13 cellular contexts compared by ENCODE assay signal in genomic region chr14:95679995-95680735, GRCh38. TPM values are rescaled to one million over a fixed set of nuclear protein-coding genes. Genes with fewer than 3 reads are reported as not detected.
DNase-seq lines count a peak whose midpoint lies in the region; ATAC-seq, FAIRE-seq and TF ChIP-seq lines count a peak whose summit lies in the region.
"Had no signal": no experiment of that assay in that cellular context is flagged by ENCODE, and none has a peak within 500 bp of the region (broad histone marks: within the 10 kb centered on the region; RNA-seq: fewer than 3 reads in every experiment).

No MANE protein-coding gene starts in this region.

- no peaks in the 10 kb centered on the region for H3K9me2 ChIP-seq in SU-DHL-6 (replicated peaks; ENCODE audit: insufficient read depth, low read length)

- H3K9me3 ChIP-seq in SU-DHL-6 (ENCODE audit: insufficient read depth, low read length) (no peaks in the 10 kb centered on the region), pancreas (no peaks in the 10 kb centered on the region)

- DNase-seq in GM12865 (ENCODE audit: low read depth) (peak; percentile 45), LNCaP clone FGC (ENCODE audit: low read depth) (no peak), pancreas (peak in 2 of 6 donors; percentile 27 to 36), COLO829 (ENCODE audit: low spot score) (no peak), caudate nucleus (lab: John Stamatoyannopoulos, UW) (no peak), DMS114 treated with DMSO at 0.1 percent for 48 hours (lab: John Stamatoyannopoulos, UW; ENCODE audit: unreplicated experiment) (no peak)
- DNase-seq: aorta, immature natural killer cell, MV-4-11 had no signal

- H3K27ac ChIP-seq in SU-DHL-6 (ENCODE audit: low read depth, low read length) (peak overlapping the region; percentile 55), pancreas (no peak overlapping the region), caudate nucleus (ENCODE audit: low read depth, low read length) (no peak overlapping the region)
- H3K27ac ChIP-seq: epithelial cell of prostate had no signal

- ATAC-seq in pancreas: peak; percentile 54 to 89 (median 76)
- no peak for ATAC-seq in HG03139 (IDR thresholded peaks at IDR 0.05; ENCODE audit: unreplicated experiment)

- H3K79me2 ChIP-seq in SU-DHL-6 (ENCODE audit: insufficient read depth, low read length): no peaks in the 10 kb centered on the region

- intact Hi-C loops in pancreas (cut with DNase I): loop anchor here in 2 of 3 donors (5.0 to 10.0 kb wide), 2 partner anchors 68 to 75 kb away; no protein-coding TSS in a partner anchor

- H3F3A ChIP-seq in SU-DHL-6 (ENCODE audit: insufficient read depth): peaks cover 7% of the 10 kb centered on the region; the same call in 1 of the 2 replicates

- WGBS in pancreas, 2 donors: 11 to 14% methylated on average over 8 of the region's 8 CpGs

- H3K4me2 ChIP-seq in SU-DHL-6 (ENCODE audit: low read depth, low read length, poor library complexity, severe bottlenecking): peak overlapping the region; percentile 31

- H4K20me1 ChIP-seq in SU-DHL-6 (ENCODE audit: low read depth, low read length): no peaks in the 10 kb centered on the region

- no peak for TF ChIP-seq CTCF in GM12865 (IDR thresholded peaks at IDR 0.05; ENCODE audit: insufficient read depth, low read depth, low read length, missing control alignments)
- peak; percentile 43 for TF ChIP-seq CTCF in LNCaP clone FGC (IDR thresholded peaks at IDR 0.05; ENCODE audit: control insufficient read depth, extremely low read depth, insufficient read depth)
- peak; percentile 42 for TF ChIP-seq CTCF in SU-DHL-6 (IDR thresholded peaks at IDR 0.05; ENCODE audit: insufficient read depth, low read length, poor library complexity, severe bottlenecking)
- peak in 1 of 4 donors; percentile 18 for TF ChIP-seq CTCF in pancreas (IDR thresholded peaks at IDR 0.05)

- no peaks in the 10 kb centered on the region for H3K36me3 ChIP-seq in SU-DHL-6 (ENCODE audit: low read length)
- H3K36me3 ChIP-seq in pancreas: no peaks in the 10 kb centered on the region

- H3K4me3 ChIP-seq in GM12865 (ENCODE audit: low read depth, low read length): no peak overlapping the region
- no peak overlapping the region for H3K4me3 ChIP-seq in LNCaP clone FGC (ENCODE audit: low read depth, low read length)
- H3K4me3 ChIP-seq in SU-DHL-6 (ENCODE audit: insufficient read depth, low read length, poor library complexity, severe bottlenecking): no peak overlapping the region
- H3K4me3 ChIP-seq in pancreas: no peak overlapping the region

- FAIRE-seq in pancreas (lab: Jason Lieb, UNC): no peak

- H3K9ac ChIP-seq in SU-DHL-6 (ENCODE audit: low read length): peak overlapping the region; percentile 42

- H3K4me1 ChIP-seq in pancreas: peaks cover 0 to 15% (median 5%) of the 10 kb centered on the region in 3 donors

- H2AFZ ChIP-seq in SU-DHL-6 (ENCODE audit: low read depth, low read length, severe bottlenecking): peak overlapping the region; percentile 17

- H3K27me3 ChIP-seq in SU-DHL-6 (ENCODE audit: low read length): no peaks in the 10 kb centered on the region
- no peaks in the 10 kb centered on the region for H3K27me3 ChIP-seq in pancreas

RNA-seq across cellular contexts. Expression of gene TCL1B, which starts 6.1 kb away (rescaled TPM):
- not detected for total RNA-seq in pancreas
- not detected for polyA plus RNA-seq in pancreas
- total RNA-seq: aorta, temporal lobe had no signal
- polyA plus RNA-seq: aorta, immature natural killer cell had no signal

RNA-seq across cellular contexts. Expression of gene TCL1A, which starts 33.8 kb away (rescaled TPM):
- total RNA-seq in pancreas: under 1 TPM in 1 of 6 donors, not detected in 5; 0.16 TPM
- under 1 TPM in 1 of 2 donors, not detected in 1; 0.09 TPM for polyA plus RNA-seq in pancreas
- total RNA-seq: aorta, temporal lobe had no signal
- polyA plus RNA-seq: aorta had no signal
